19 cellular contexts compared by ENCODE assay signal in genomic region chr2:55357164-55357563, GRCh38.
DNase-seq lines count a peak whose midpoint lies in the region; ATAC-seq, FAIRE-seq and TF ChIP-seq lines count a peak whose summit lies in the region.
"Had no signal": no experiment of that assay in that cellular context is flagged by ENCODE, and none has a peak within 500 bp of the region (broad histone marks: within the 10 kb centered on the region; RNA-seq: fewer than 3 reads in every experiment).

No MANE protein-coding gene starts in this region.

- no peaks in the 10 kb centered on the region for H3K27me3 Mint-ChIP-seq in dendritic cell treated with granulocyte-macrophage colony-stimulating factor and Interleukin-4, amounts not matched to agents 40 ng/mL and 50 ng/mL, for 4 days
- H3K27me3 Mint-ChIP-seq: B cell; CD4-positive, alpha-beta T cell had no signal

- no peak overlapping the region for H2AFZ ChIP-seq in HepG2 (ENCODE audit: low read length)

- no peaks in the 10 kb centered on the region for H4K20me1 ChIP-seq in HepG2 (ENCODE audit: insufficient read depth, low read length)

- no peak overlapping the region for H3K9ac ChIP-seq in HepG2 (ENCODE audit: insufficient read depth, low read depth, low read length)
- H3K9ac ChIP-seq: BLaER1 treated with 17β-estradiol and CSF1 and Interleukin-3, amounts not matched to agents 10 nM and 100 nM had no signal

- H3K9me3 ChIP-seq in HepG2 (ENCODE audit: low read length) (no peaks in the 10 kb centered on the region), right lobe of liver (no peaks in the 10 kb centered on the region), lower lobe of right lung (no peaks in the 10 kb centered on the region)
- H3K9me3 ChIP-seq: A549, Caco-2 had no signal

- DNase-seq in HepG2 (ENCODE audit: low spot score): no peak
- no peak for DNase-seq in right lobe of liver
- DNase-seq in lower lobe of right lung: no peak
- no peak for DNase-seq in SIG-M5 (lab: John Stamatoyannopoulos, UW)
- DNase-seq: AML-193; Caco-2; Calu3; CD4-positive, alpha-beta T cell; CD8-positive, alpha-beta T cell; DMS79 treated with DMSO at 0.1 percent for 48 hours; GF-D8 had no signal

- TF ChIP-seq RAD21 in HepG2 (CRISPR knock-in tag; IDR thresholded peaks at IDR 0.05): no peak

- no peak overlapping the region for H3K4me3 Mint-ChIP-seq in dendritic cell treated with granulocyte-macrophage colony-stimulating factor and Interleukin-4, amounts not matched to agents 40 ng/mL and 50 ng/mL, for 4 days
- H3K4me3 Mint-ChIP-seq: B cell; CD4-positive, alpha-beta T cell; CD8-positive, alpha-beta T cell had no signal

- no peak for TF ChIP-seq POLR2A in HepG2 (IDR thresholded peaks at IDR 0.05; ENCODE audit: insufficient read depth in 1 of 2, low read depth in 2 of 2, low read length in 2 of 2)
- TF ChIP-seq POLR2A in right lobe of liver (IDR thresholded peaks at IDR 0.05): no peak

- no peak for TF ChIP-seq EP300 in HepG2 (IDR thresholded peaks at IDR 0.05; ENCODE audit: low read depth in 2 of 2, low read length in 2 of 2)
- TF ChIP-seq EP300 in HepG2 (CRISPR knock-in tag; IDR thresholded peaks at IDR 0.05; ENCODE audit: borderline replicate concordance): no peak

- H3K4me1 ChIP-seq in HepG2 (ENCODE audit: insufficient read depth, low read length) (no peaks in the 10 kb centered on the region), right lobe of liver (no peaks in the 10 kb centered on the region), lower lobe of right lung (no peaks in the 10 kb centered on the region)
- H3K4me1 ChIP-seq: A549, Caco-2 had no signal

- H3K9me3 Mint-ChIP-seq in dendritic cell treated with granulocyte-macrophage colony-stimulating factor and Interleukin-4, amounts not matched to agents 40 ng/mL and 50 ng/mL, for 4 days: no peaks in the 10 kb centered on the region
- H3K9me3 Mint-ChIP-seq: CD4-positive, alpha-beta T cell; CD8-positive, alpha-beta T cell had no signal

- in situ Hi-C loops in HepG2 (cut with HindIII; ENCODE audit: extremely low pct_ligation_motif_present, low pct_unique_long_range_greater_than_20kb): no loop called here

- no peaks in the 10 kb centered on the region for H3K27me3 ChIP-seq in HepG2 (ENCODE audit: control insufficient read depth in 1 of 2, insufficient read depth in 2 of 2, low read length in 2 of 2)
- no peaks in the 10 kb centered on the region for H3K27me3 ChIP-seq in right lobe of liver
- no peaks in the 10 kb centered on the region for H3K27me3 ChIP-seq in lower lobe of right lung (ENCODE audit: low read depth)
- H3K27me3 ChIP-seq: BLaER1 treated with 17β-estradiol and CSF1 and Interleukin-3, amounts not matched to agents 10 nM and 100 nM had no signal

- BruUV-seq in HepG2 (replicated peaks; lab: Mats Ljungman, UMichigan): no TSS peak

- H3K36me3 Mint-ChIP-seq in dendritic cell treated with granulocyte-macrophage colony-stimulating factor and Interleukin-4, amounts not matched to agents 40 ng/mL and 50 ng/mL, for 4 days (ENCODE audit: low read depth): peaks cover 76% of the 10 kb centered on the region

- CTCF ChIA-PET in HepG2 (lab: Yijun Ruan, JAX; ENCODE audit: low intra/inter-chr PET ratio, low total read pairs): no interaction called here

- peak overlapping the region; percentile 28 for H3K27ac Mint-ChIP-seq in dendritic cell treated with granulocyte-macrophage colony-stimulating factor and Interleukin-4, amounts not matched to agents 40 ng/mL and 50 ng/mL, for 4 days
- H3K27ac Mint-ChIP-seq: B cell; CD4-positive, alpha-beta T cell; CD8-positive, alpha-beta T cell had no signal

- H3K36me3 ChIP-seq in HepG2 (replicated peaks in 1 of 2; ENCODE audit: control insufficient read depth in 1 of 2, insufficient read depth in 2 of 2, low read length in 2 of 2) (peaks cover 3 to 19% of the 10 kb centered on the region in 2 experiments), right lobe of liver (no peaks in the 10 kb centered on the region), lower lobe of right lung (peaks cover 4% of the 10 kb centered on the region)

- no peaks in the 10 kb centered on the region for H3K79me2 ChIP-seq in HepG2 (ENCODE audit: insufficient read depth, low read length)

- no peak overlapping the region for H3K4me3 ChIP-seq in HepG2 (replicated peaks in 1 of 3; ENCODE audit: insufficient read depth in 1 of 3, low read depth in 2 of 3, low read length in 3 of 3)
- no peak overlapping the region for H3K4me3 ChIP-seq in right lobe of liver
- no peak overlapping the region for H3K4me3 ChIP-seq in lower lobe of right lung
- H3K4me3 ChIP-seq: A549; BLaER1 treated with 17β-estradiol and CSF1 and Interleukin-3, amounts not matched to agents 10 nM and 100 nM had no signal

- POLR2A ChIA-PET in HepG2 (lab: Yijun Ruan, JAX): no interaction called here

- H3K4me2 ChIP-seq in HepG2 (ENCODE audit: low read depth, low read length): no peak overlapping the region
- H3K4me2 ChIP-seq: A549; BLaER1 treated with 17β-estradiol and CSF1 and Interleukin-3, amounts not matched to agents 10 nM and 100 nM had no signal

- FAIRE-seq in HepG2 (lab: Jason Lieb, UNC): no peak
- FAIRE-seq: A549, G401.6, GM19239 had no signal

- TF ChIP-seq CTCF in HepG2 (CRISPR knock-in tag; IDR thresholded peaks at IDR 0.05) (no peak), right lobe of liver (IDR thresholded peaks at IDR 0.05) (no peak), lower lobe of right lung (IDR thresholded peaks at IDR 0.05) (no peak)

- no peak overlapping the region for H3K27ac ChIP-seq in HepG2 (ENCODE audit: extremely low read length, insufficient read depth, low read length)
- H3K27ac ChIP-seq in right lobe of liver: no peak overlapping the region
- H3K27ac ChIP-seq in lower lobe of right lung: no peak overlapping the region
- H3K27ac ChIP-seq: 22Rv1; A549; BLaER1 treated with 17β-estradiol and CSF1 and Interleukin-3, amounts not matched to agents 10 nM and 100 nM; C4-2B had no signal

- ATAC-seq in HepG2 (no peak), right lobe of liver (no peak), lower lobe of right lung (no peak)
- ATAC-seq: A549; CD8-positive, alpha-beta T cell had no signal

- peaks cover 16% of the 10 kb centered on the region for H3K4me1 Mint-ChIP-seq in dendritic cell treated with granulocyte-macrophage colony-stimulating factor and Interleukin-4, amounts not matched to agents 40 ng/mL and 50 ng/mL, for 4 days (ENCODE audit: low read depth)

- intact Hi-C loops in HepG2 (cut with micrococcal nuclease; ENCODE audit: unreplicated experiment): no loop called here
- intact Hi-C loops in right lobe of liver (cut with DNase I): no loop called here
- intact Hi-C loops in dendritic cell treated with granulocyte-macrophage colony-stimulating factor and Interleukin-4, amounts not matched to agents 40 ng/mL and 50 ng/mL, for 4 days (cut with micrococcal nuclease): no loop called here
- intact Hi-C loops in lower lobe of right lung (cut with DNase I): no loop called here

TF ChIP-seq in HepG2, 621 proteins besides CTCF, POLR2A, EP300 and RAD21:
- no peak for TF ChIP-seq SKIL (CRISPR knock-in tag; IDR thresholded peaks at IDR 0.05; ENCODE audit: borderline replicate concordance)
- no peak for TF ChIP-seq TOPORS (CRISPR knock-in tag; IDR thresholded peaks at IDR 0.05)
- 0 out of 2 replicates have a peak, but pooled peaks have one; percentile 21 for TF ChIP-seq FOXA1 (IDR thresholded peaks at IDR 0.05)
- no peak for TF ChIP-seq FOXA1 (CRISPR knock-in tag; IDR thresholded peaks at IDR 0.05)
- TF ChIP-seq PLRG1 (conservative IDR thresholded peaks at IDR 0.05): 0 out of 2 replicates have a peak, but pooled peaks have one; percentile 73
- TF ChIP-seq ZNF281 (CRISPR knock-in tag; IDR thresholded peaks at IDR 0.05; ENCODE audit: borderline replicate concordance): no peak
- TF ChIP-seq ATRX (CRISPR knock-in tag; IDR thresholded peaks at IDR 0.05; ENCODE audit: borderline replicate concordance): no peak
